ENCODE assay signal across 35 cellular contexts in genomic region chr19:1308718-1309117, GRCh38.
"Had no signal": no experiment of that assay in that cellular context is flagged by ENCODE, and none has a peak within 500 bp of the region (broad histone marks: within the 10 kb centered on the region; RNA-seq: fewer than 3 reads in every experiment).

No MANE protein-coding gene starts in this region.

- H3K4me2 ChIP-seq: SK-N-SH had no signal

- H3K4me3 ChIP-seq: cardiac muscle cell, colonic mucosa, Peyer's patch, SJSA1 had no signal

- DNase-seq: activated B cell treated with CpG ODN at 0.5 μM for 24 hours; activated CD4-positive, alpha-beta memory T cell treated with anti-CD3 and anti-CD28 coated beads for 36 hours; activated CD4-positive, alpha-beta T cell treated with anti-CD3 and anti-CD28 coated beads for 4 hours; activated CD4-positive, alpha-beta T cell treated with anti-CD3 and anti-CD28 coated beads, Interleukin-2, amount 50 U/mL, for 1 hour; activated CD4-positive, CD25-positive, alpha-beta regulatory T cell treated with anti-CD3 and anti-CD28 coated beads, Interleukin-2, amount 50 U/mL, for 72 hours; activated CD8-positive, alpha-beta memory T cell treated with anti-CD3 and anti-CD28 coated beads, Interleukin-2, amount 50 U/mL, for 4 hours; activated gamma-delta T cell treated with Interleukin-2 at 50 U/mL for 16 hours; activated naive CD4-positive, alpha-beta T cell treated with anti-CD3 and anti-CD28 coated beads for 36 hours; activated naive CD8-positive, alpha-beta T cell treated with anti-CD3 and anti-CD28 coated beads for 36 hours; activated T-cell treated with anti-CD3 and anti-CD28 coated beads for 4 hours; activated T-cell treated with anti-CD3 and anti-CD28 coated beads, Interleukin-2, amount 50 U/mL, for 4 hours; amniotic stem cell; aorta; colonic mucosa; Karpas-422; NCI-H1092; NCI-H1436 treated with DMSO at 0.1 percent for 48 hours; NCI-H1694 treated with DMSO at 0.1 percent for 48 hours; NCI-H2029; NCI-H2107; NCI-H226; NCI-H446 treated with DMSO at 0.1 percent for 48 hours; NCI-H524 treated with DMSO at 0.1 percent for 48 hours; PC-3; Peyer's patch; RPMI8226; SHP77 treated with DMSO at 0.1 percent for 48 hours; SK-N-SH; SW 1271; T-helper 1 cell; T-helper 2 cell; T-helper 9 cell had no signal

- H3K9me3 ChIP-seq: colonic mucosa, Peyer's patch, SJSA1, SK-N-SH had no signal

- H3K27me3 ChIP-seq: cardiac muscle cell, colonic mucosa, Peyer's patch had no signal

- H3K9ac ChIP-seq: SK-N-SH had no signal

- ATAC-seq: activated T-cell treated with anti-CD3 and anti-CD28 coated beads, Interleukin-2, amount 50 U/mL, for 4 hours; PC-3 had no signal

- H3K36me3 ChIP-seq: cardiac muscle cell, colonic mucosa, Peyer's patch, SJSA1 had no signal

- H3K27ac ChIP-seq: cardiac muscle cell, colonic mucosa, Peyer's patch, SJSA1, VCaP had no signal
